In the genomic region with DNA sequence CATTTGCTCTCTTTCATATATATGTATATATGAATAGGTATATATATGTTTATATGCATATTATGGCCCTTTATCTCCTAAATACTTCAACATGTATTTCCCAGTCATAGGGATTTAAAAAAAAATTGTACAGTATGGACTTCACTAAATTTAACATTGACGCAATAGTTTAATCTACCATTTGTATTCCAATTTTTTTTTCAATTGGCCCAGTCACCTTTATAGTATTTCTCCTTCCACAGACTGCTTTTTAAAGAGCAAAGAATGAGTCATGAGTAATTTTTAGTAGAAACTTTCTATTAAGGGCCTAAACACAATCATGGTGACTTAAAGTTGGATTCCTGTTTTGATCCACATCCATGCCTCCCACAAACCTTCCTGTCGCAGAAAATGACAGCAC, we compare ENCODE assay signal across 15 cellular contexts. TPM values are rescaled to one million over a fixed set of nuclear protein-coding genes. Genes with fewer than 3 reads are reported as not detected.
A peak's percentile ranks its signal among the peaks of the same experiment; 100 is the strongest.
DNase-seq lines count a peak whose midpoint lies in the region; ATAC-seq, FAIRE-seq and TF ChIP-seq lines count a peak whose summit lies in the region.
"Had no signal": no experiment of that assay in that cellular context is flagged by ENCODE, and none has a peak within 500 bp of the region (broad histone marks: within the 10 kb centered on the region; RNA-seq: fewer than 3 reads in every experiment).

No MANE protein-coding gene starts in this region.

- ATAC-seq in PC-3, result peak; percentile 70
- ATAC-seq in mucosa of descending colon, result no peak
- ATAC-seq: GM12878 had no signal

- H2AFZ ChIP-seq in PC-3 (ENCODE audit: low read length), result no peak overlapping the region
- H2AFZ ChIP-seq in endothelial cell of umbilical vein (ENCODE audit: low read depth, low read length), result no peak overlapping the region
- H2AFZ ChIP-seq in osteoblast (ENCODE audit: low read length), result no peak overlapping the region

- no peaks in the 10 kb centered on the region for H3K9me1 ChIP-seq in endothelial cell of umbilical vein (replicated peaks; ENCODE audit: control insufficient read depth, extremely low read depth, insufficient read depth, low read length)

- no peak overlapping the region for H3K9ac ChIP-seq in PC-3 (ENCODE audit: low read length)
- H3K9ac ChIP-seq in endothelial cell of umbilical vein (replicated peaks; ENCODE audit: extremely low read depth, insufficient read depth, low read length), result peak overlapping the region; percentile 9

- H3K27me3 ChIP-seq in PC-3 (ENCODE audit: low read length) (no peaks in the 10 kb centered on the region), endothelial cell of umbilical vein (ENCODE audit: control insufficient read depth in 2 of 2, insufficient read depth in 2 of 2, low read length in 2 of 2) (no peaks in the 10 kb centered on the region), osteoblast (ENCODE audit: insufficient read depth, low read length) (no peaks in the 10 kb centered on the region)
- H3K27me3 ChIP-seq: SJCRH30 had no signal

- H3K79me2 ChIP-seq in PC-3 (ENCODE audit: low read length) (peaks cover 25% of the 10 kb centered on the region), endothelial cell of umbilical vein (ENCODE audit: control insufficient read depth, insufficient read depth, low read length) (peaks cover 42% of the 10 kb centered on the region), osteoblast (ENCODE audit: insufficient read depth, low read length) (peaks cover 72% of the 10 kb centered on the region)

- no peaks in the 10 kb centered on the region for H3K9me2 ChIP-seq in PC-3 (replicated peaks; ENCODE audit: low read length)

- H3K4me3 ChIP-seq in PC-3 (ENCODE audit: low read length) (no peak overlapping the region), endothelial cell of umbilical vein (replicated peaks in 1 of 3; ENCODE audit: insufficient read depth in 1 of 3, low read depth in 1 of 3, low read length in 3 of 3) (no peak overlapping the region), osteoblast (ENCODE audit: insufficient read depth, low read length) (peak overlapping the region; percentile 8), mucosa of descending colon (no peak overlapping the region)
- H3K4me3 ChIP-seq: GM12878, lung, SJCRH30 had no signal

- H3K27ac ChIP-seq in PC-3 (ENCODE audit: low read length) (no peak overlapping the region), endothelial cell of umbilical vein (ENCODE audit: insufficient read depth, low read depth, low read length) (peak overlapping the region; percentile 1), osteoblast (ENCODE audit: low read depth, low read length) (peak overlapping the region; percentile 87)
- H3K27ac ChIP-seq: C4-2B, SJCRH30 had no signal

- no peak for FAIRE-seq in endothelial cell of umbilical vein (lab: Jason Lieb, UNC)
- no peak for FAIRE-seq in GM12891 (lab: Jason Lieb, UNC)
- FAIRE-seq: GM12878 had no signal

- H4K20me1 ChIP-seq in PC-3 (ENCODE audit: low read length) (no peaks in the 10 kb centered on the region), endothelial cell of umbilical vein (replicated peaks; ENCODE audit: control insufficient read depth, extremely low read depth, insufficient read depth, low read length) (peaks cover 7% of the 10 kb centered on the region), osteoblast (ENCODE audit: insufficient read depth, low read length) (peaks cover 9% of the 10 kb centered on the region)

- H3K36me3 ChIP-seq in PC-3 (ENCODE audit: low read depth, low read length) (no peaks in the 10 kb centered on the region), endothelial cell of umbilical vein (ENCODE audit: control insufficient read depth in 2 of 2, extremely low read depth in 1 of 2, insufficient read depth in 2 of 2, low read length in 2 of 2) (no peaks in the 10 kb centered on the region), osteoblast (ENCODE audit: insufficient read depth, low read length) (no peaks in the 10 kb centered on the region), mucosa of descending colon (ENCODE audit: low read depth) (no peaks in the 10 kb centered on the region)
- H3K36me3 ChIP-seq: SJCRH30 had no signal

- H3K4me1 ChIP-seq in PC-3 (ENCODE audit: insufficient read depth, low read length), result peaks cover 7% of the 10 kb centered on the region; the same call in 1 of the 2 replicates
- peaks cover 4% of the 10 kb centered on the region for H3K4me1 ChIP-seq in endothelial cell of umbilical vein (ENCODE audit: control insufficient read depth, extremely low read depth, insufficient read depth, low read length)
- H3K4me1 ChIP-seq in osteoblast (ENCODE audit: insufficient read depth, low read length), result peaks cover 14% of the 10 kb centered on the region
- peaks cover 4% of the 10 kb centered on the region for H3K4me1 ChIP-seq in mucosa of descending colon (ENCODE audit: low read depth)
- H3K4me1 ChIP-seq: SJCRH30 had no signal

- CTCF ChIA-PET in PC-3 (lab: Charles Lee), result no interaction called here
- CTCF ChIA-PET in endothelial cell of umbilical vein (lab: Charles Lee), result interaction anchor here (2.0 to 4.8 kb wide), 2 partner anchors 12 to 188 kb away, joined by 20 to 43 read pairs; no protein-coding TSS in a partner anchor

- H3K9me3 ChIP-seq in PC-3 (ENCODE audit: low read length), result no peaks in the 10 kb centered on the region
- no peaks in the 10 kb centered on the region for H3K9me3 ChIP-seq in endothelial cell of umbilical vein (replicated peaks; ENCODE audit: control insufficient read depth, insufficient read depth, low read length)
- no peaks in the 10 kb centered on the region for H3K9me3 ChIP-seq in osteoblast (ENCODE audit: low read depth, low read length)
- H3K9me3 ChIP-seq in mucosa of descending colon, result no peaks in the 10 kb centered on the region
- H3K9me3 ChIP-seq: SJCRH30 had no signal

- no peak for TF ChIP-seq POLR2A in endothelial cell of umbilical vein (IDR thresholded peaks at IDR 0.05; ENCODE audit: low read depth, low read length)
- TF ChIP-seq POLR2A in GM12891 (IDR thresholded peaks at IDR 0.05; ENCODE audit: low read depth, low read length), result no peak

- intact Hi-C loops in PC-3 (cut with micrococcal nuclease), result no loop called here
- intact Hi-C loops in endothelial cell of umbilical vein (cut with micrococcal nuclease), result no loop called here
- intact Hi-C loops in mucosa of descending colon (cut with DNase I, micrococcal nuclease), result no loop called here

- POLR2A ChIA-PET in PC-3 (lab: Charles Lee; ENCODE audit: unreplicated experiment) (no interaction called here), endothelial cell of umbilical vein (lab: Charles Lee) (no interaction called here)

- TF ChIP-seq CTCF in PC-3 (conservative IDR thresholded peaks at IDR 0.05; ENCODE audit: low read depth, low read length) (no peak), endothelial cell of umbilical vein (IDR thresholded peaks at IDR 0.05; ENCODE audit: extremely low read depth in 1 of 2, insufficient read depth in 1 of 2, low read depth in 1 of 2, low read length in 2 of 2) (no peak), osteoblast (IDR thresholded peaks at IDR 0.05; ENCODE audit: extremely low read depth, low read depth, low read length) (no peak), mucosa of descending colon (IDR thresholded peaks at IDR 0.05) (no peak)

- BruUV-seq in PC-3 (replicated peaks; lab: Mats Ljungman, UMichigan) (no TSS peak), endothelial cell of umbilical vein (replicated peaks; lab: Mats Ljungman, UMichigan) (no TSS peak)

- DNase-seq in AG08395 (ENCODE audit: low spot score) (peak; percentile 29), PC-3 (peak; percentile 41), endothelial cell of umbilical vein (ENCODE audit: low read depth, low spot score) (peak; percentile 21), osteoblast (ENCODE audit: insufficient read length, low spot score, missing footprints) (peak; percentile 80), GM12891 (ENCODE audit: insufficient read length, low spot score) (no peak), H4 (ENCODE audit: low spot score) (no peak), mucosa of descending colon (no peak)
- DNase-seq in stimulated activated CD4-positive, alpha-beta T cell treated with anti-CD3 and anti-CD28 coated beads, Interleukin-4, amount 100 ng/mL, for 1 hour, result no peak
- DNase-seq: activated CD4-positive, alpha-beta T cell treated with anti-CD3 and anti-CD28 coated beads for 48 hours; activated naive CD4-positive, alpha-beta T cell treated with anti-CD3 and anti-CD28 coated beads, Interleukin-2, amount 50 U/mL, for 16 hours; retina; SJCRH30 had no signal

- H3K4me2 ChIP-seq in PC-3 (ENCODE audit: low read length), result no peak overlapping the region
- H3K4me2 ChIP-seq in endothelial cell of umbilical vein (ENCODE audit: insufficient read depth, low read length), result no peak overlapping the region
- H3K4me2 ChIP-seq in osteoblast (ENCODE audit: insufficient read depth, low read length), result peak overlapping the region; percentile 68

- dilution Hi-C loops in endothelial cell of umbilical vein (cut with MboI; ENCODE audit: extremely low pct_ligation_motif_present, low sequenced_read_pairs), result no loop called here

- H3F3A ChIP-seq in PC-3 (ENCODE audit: low read length, unreplicated experiment), result no peaks in the 10 kb centered on the region

TF ChIP-seq in endothelial cell of umbilical vein, 7 proteins besides CTCF, POLR2A, EP300 and RAD21:
- TF ChIP-seq JUN (IDR thresholded peaks at IDR 0.05; ENCODE audit: borderline replicate concordance, insufficient read depth, insufficient read length, low read depth) (peak; percentile 52), POLR2AphosphoS5 (IDR thresholded peaks at IDR 0.05; ENCODE audit: insufficient read depth, low read depth, low read length) (no peak)

TF ChIP-seq in GM12891, 5 proteins besides CTCF, POLR2A, EP300 and RAD21:
- no peak for TF ChIP-seq POU2F2 (IDR thresholded peaks at IDR 0.05; ENCODE audit: low read depth, low read length)
- TF ChIP-seq TAF1 (IDR thresholded peaks at IDR 0.05; ENCODE audit: low read depth, low read length), result no peak
- TF ChIP-seq PAX5 (IDR thresholded peaks at IDR 0.05; ENCODE audit: insufficient read depth, low read length, severe bottlenecking), result no peak
TF ChIP-seq in GM12891: peak in this region for 0.

RNA-seq across cellular contexts. Expression of a gene that starts 20.5 kb away (rescaled TPM):
- total RNA-seq in PC-3 (2014; rRNA removed), result 10.2 and 14.1 TPM in 2 replicates
- total RNA-seq in endothelial cell of umbilical vein, result 49.3 and 50.8 TPM in 2 replicates
- polyA plus RNA-seq in endothelial cell of umbilical vein, result 13.9 and 14.5 TPM in 2 replicates
- 24.6 and 27.0 TPM in 2 replicates for polyA plus RNA-seq in endothelial cell of umbilical vein (2011; cell fraction: cytosol; rRNA removed)
- polyA plus RNA-seq in endothelial cell of umbilical vein (2011; cell fraction: nucleus; rRNA removed), result 27.3 and 28.6 TPM in 2 replicates
- 24.8 and 43.1 TPM in 2 replicates for polyA plus RNA-seq in endothelial cell of umbilical vein (2012)
- polyA minus RNA-seq in endothelial cell of umbilical vein, result 30.7 and 38.5 TPM in 2 replicates
- polyA minus RNA-seq in endothelial cell of umbilical vein (2011; cell fraction: cytosol; rRNA and poly(A)+ RNA removed), result 18.5 TPM
- 66.7 and 87.9 TPM in 2 replicates for polyA minus RNA-seq in endothelial cell of umbilical vein (2011; cell fraction: nucleus; rRNA and poly(A)+ RNA removed)
- 56.0 and 58.3 TPM in 2 replicates for total RNA-seq in osteoblast
- polyA plus RNA-seq in GM12891 (2012; ENCODE audit: low read depth, missing spikeins), result 5.6 TPM
- total RNA-seq in H4 (2014; rRNA removed; shearing (Covaris generic)), result 8.2 and 16.1 TPM in 2 replicates
- total RNA-seq in mucosa of descending colon, result 100 to 1,000 TPM in 1 of 3 donors, 10 to 100 TPM in 2; 30.2 to 118 (median 48.3) TPM

Comparison
In these comparisons a context has a peak if more than half of its experiments do, and no peak if none do; other contexts are left out.
1. DNase-seq: peak in AG08395 (single experiment), PC-3 (single experiment), endothelial cell of umbilical vein (single experiment) and osteoblast (single experiment); none in GM12891 (single experiment), H4 (single experiment), mucosa of descending colon (0 of 3) and stimulated activated CD4-positive, alpha-beta T cell treated with anti-CD3 and anti-CD28 coated beads, Interleukin-4, amount 100 ng/mL, for 1 hour (single experiment).